Comparison of ENCODE assay signal across 1 cellular context in genomic region chr20:48657426-48658197, GRCh38.
TF ChIP-seq lines count a peak whose summit lies in the region.

No MANE protein-coding gene starts in this region.

TF ChIP-seq in HepG2, 621 proteins besides CTCF, POLR2A, EP300 and RAD21 (continued from another document and continues in another):
- TF ChIP-seq ZHX2 (IDR thresholded peaks at IDR 0.05; ENCODE audit: low read depth) (no peak), ZHX2 (CRISPR knock-in tag; IDR thresholded peaks at IDR 0.05; ENCODE audit: borderline replicate concordance) (no peak), ZC3H4 (CRISPR knock-in tag; IDR thresholded peaks at IDR 0.05; ENCODE audit: borderline replicate concordance) (0 out of 2 replicates have a peak, but pooled peaks have one; percentile 18), GLI4 (CRISPR knock-in tag; IDR thresholded peaks at IDR 0.05; ENCODE audit: borderline replicate concordance) (no peak), ELK4 (CRISPR knock-in tag; IDR thresholded peaks at IDR 0.05; ENCODE audit: borderline replicate concordance) (no peak), FOXP4 (CRISPR knock-in tag; IDR thresholded peaks at IDR 0.05) (no peak), PBX2 (CRISPR knock-in tag; IDR thresholded peaks at IDR 0.05) (no peak), PAWR (CRISPR knock-in tag; IDR thresholded peaks at IDR 0.05; ENCODE audit: borderline replicate concordance) (no peak), IRF2 (CRISPR knock-in tag; IDR thresholded peaks at IDR 0.05) (peak; percentile 19; the same call in 1 of the 2 replicates), TIGD3 (CRISPR knock-in tag; IDR thresholded peaks at IDR 0.05; ENCODE audit: borderline replicate concordance) (no peak), NFE2 (CRISPR knock-in tag; IDR thresholded peaks at IDR 0.05) (no peak), PAXIP1 (CRISPR knock-in tag; conservative IDR thresholded peaks at IDR 0.05) (no peak), NR2F2 (IDR thresholded peaks at IDR 0.05; ENCODE audit: borderline replicate concordance, low read depth) (peak; percentile 41; the same call in 1 of the 2 replicates), ARID3A (IDR thresholded peaks at IDR 0.05; ENCODE audit: low read depth, low read length) (no peak), KMT2A (CRISPR knock-in tag; IDR thresholded peaks at IDR 0.05) (no peak), HMG20A (CRISPR knock-in tag; IDR thresholded peaks at IDR 0.05; ENCODE audit: borderline replicate concordance) (no peak), CSRNP2 (CRISPR knock-in tag; conservative IDR thresholded peaks at IDR 0.05; ENCODE audit: low read depth) (no peak), TOE1 (CRISPR knock-in tag; IDR thresholded peaks at IDR 0.05) (no peak), ZNF3 (CRISPR knock-in tag; IDR thresholded peaks at IDR 0.05) (no peak), RXRA (CRISPR knock-in tag; IDR thresholded peaks at IDR 0.05) (no peak), SP4 (CRISPR knock-in tag; IDR thresholded peaks at IDR 0.05) (peak; percentile 60), HDAC6 (IDR thresholded peaks at IDR 0.05; ENCODE audit: low read depth, low read length) (no peak), CEBPZ (IDR thresholded peaks at IDR 0.05; ENCODE audit: low read length) (no peak), JUN (CRISPR knock-in tag; IDR thresholded peaks at IDR 0.05) (no peak), ZNF350 (CRISPR knock-in tag; IDR thresholded peaks at IDR 0.05; ENCODE audit: borderline replicate concordance, low read depth) (peak; percentile 27; the same call in 1 of the 2 replicates), ZNF33A (CRISPR knock-in tag; IDR thresholded peaks at IDR 0.05; ENCODE audit: borderline replicate concordance) (no peak), ZMAT3 (CRISPR knock-in tag; conservative IDR thresholded peaks at IDR 0.05) (no peak), SP2 (CRISPR knock-in tag; IDR thresholded peaks at IDR 0.05) (no peak), ZNF253 (CRISPR knock-in tag; IDR thresholded peaks at IDR 0.05; ENCODE audit: borderline replicate concordance) (no peak), SIX1 (CRISPR knock-in tag; IDR thresholded peaks at IDR 0.05; ENCODE audit: borderline replicate concordance) (no peak), ZKSCAN5 (CRISPR knock-in tag; IDR thresholded peaks at IDR 0.05) (no peak), ZNF296 (CRISPR knock-in tag; conservative IDR thresholded peaks at IDR 0.05) (no peak; the same call in 1 of the 2 replicates)
